In genomic region chr4:48481581-48481980, GRCh38 we compare ENCODE assay signal across 1 cellular context.
TF ChIP-seq lines count a peak whose summit lies in the region.

No MANE protein-coding gene starts in this region.

TF ChIP-seq in K562, 482 proteins besides CTCF, POLR2A, EP300 and RAD21 (continued from another document and continues in another):
- TF ChIP-seq NR0B1 (IDR thresholded peaks at IDR 0.05; ENCODE audit: partially characterized antibody) (no peak), ZNF24 (IDR thresholded peaks at IDR 0.05) (no peak), ARID3A (IDR thresholded peaks at IDR 0.05; ENCODE audit: borderline replicate concordance, low read depth, low read length) (no peak), ZNF551 (CRISPR knock-in tag; IDR thresholded peaks at IDR 0.05) (no peak), ZSCAN32 (CRISPR knock-in tag; IDR thresholded peaks at IDR 0.05) (no peak), THRAP3 (IDR thresholded peaks at IDR 0.05; ENCODE audit: borderline replicate concordance) (no peak), BACH1 (tag; IDR thresholded peaks at IDR 0.05) (no peak), ZFP91 (CRISPR knock-in tag; IDR thresholded peaks at IDR 0.05) (no peak), ERF (CRISPR knock-in tag; IDR thresholded peaks at IDR 0.05) (no peak), ZBTB26 (CRISPR knock-in tag; IDR thresholded peaks at IDR 0.05) (no peak), TEAD1 (CRISPR knock-in tag; IDR thresholded peaks at IDR 0.05) (no peak), ETS2 (tag; IDR thresholded peaks at IDR 0.05; ENCODE audit: borderline replicate concordance, poor library complexity, severe bottlenecking) (no peak), YBX1 (IDR thresholded peaks at IDR 0.05) (no peak), ILK (tag; IDR thresholded peaks at IDR 0.05; ENCODE audit: borderline replicate concordance, low read depth) (no peak), ZNF695 (CRISPR knock-in tag; IDR thresholded peaks at IDR 0.05) (no peak), CUX1 (CRISPR knock-in tag; IDR thresholded peaks at IDR 0.05) (no peak), MAFF (IDR thresholded peaks at IDR 0.05; ENCODE audit: low read length) (no peak), ZNF384 (IDR thresholded peaks at IDR 0.05; ENCODE audit: low read depth, low read length) (no peak), MED1 (CRISPR knock-in tag; IDR thresholded peaks at IDR 0.05; ENCODE audit: borderline replicate concordance) (no peak), ASH1L (IDR thresholded peaks at IDR 0.05; ENCODE audit: borderline replicate concordance, low read depth, partially characterized antibody) (no peak), ZNF232 (CRISPR knock-in tag; IDR thresholded peaks at IDR 0.05) (no peak), EHMT2 (IDR thresholded peaks at IDR 0.05) (peak; percentile 93), TOE1 (IDR thresholded peaks at IDR 0.05; ENCODE audit: borderline replicate concordance) (no peak), TOE1 (CRISPR knock-in tag; IDR thresholded peaks at IDR 0.05; ENCODE audit: borderline replicate concordance, low read depth) (no peak), TBP (optimal IDR thresholded peaks at IDR 0.05; ENCODE audit: low read depth, low read length) (no peak), CREM (IDR thresholded peaks at IDR 0.05; ENCODE audit: low read depth) (peak; percentile 55), ZNF778 (CRISPR knock-in tag; IDR thresholded peaks at IDR 0.05) (no peak), HIVEP1 (CRISPR knock-in tag; IDR thresholded peaks at IDR 0.05) (no peak), MIER1 (IDR thresholded peaks at IDR 0.05; ENCODE audit: low read depth) (no peak), NFIX (CRISPR knock-in tag; IDR thresholded peaks at IDR 0.05; ENCODE audit: low read depth) (no peak)
- TF ChIP-seq, protein P1, sequence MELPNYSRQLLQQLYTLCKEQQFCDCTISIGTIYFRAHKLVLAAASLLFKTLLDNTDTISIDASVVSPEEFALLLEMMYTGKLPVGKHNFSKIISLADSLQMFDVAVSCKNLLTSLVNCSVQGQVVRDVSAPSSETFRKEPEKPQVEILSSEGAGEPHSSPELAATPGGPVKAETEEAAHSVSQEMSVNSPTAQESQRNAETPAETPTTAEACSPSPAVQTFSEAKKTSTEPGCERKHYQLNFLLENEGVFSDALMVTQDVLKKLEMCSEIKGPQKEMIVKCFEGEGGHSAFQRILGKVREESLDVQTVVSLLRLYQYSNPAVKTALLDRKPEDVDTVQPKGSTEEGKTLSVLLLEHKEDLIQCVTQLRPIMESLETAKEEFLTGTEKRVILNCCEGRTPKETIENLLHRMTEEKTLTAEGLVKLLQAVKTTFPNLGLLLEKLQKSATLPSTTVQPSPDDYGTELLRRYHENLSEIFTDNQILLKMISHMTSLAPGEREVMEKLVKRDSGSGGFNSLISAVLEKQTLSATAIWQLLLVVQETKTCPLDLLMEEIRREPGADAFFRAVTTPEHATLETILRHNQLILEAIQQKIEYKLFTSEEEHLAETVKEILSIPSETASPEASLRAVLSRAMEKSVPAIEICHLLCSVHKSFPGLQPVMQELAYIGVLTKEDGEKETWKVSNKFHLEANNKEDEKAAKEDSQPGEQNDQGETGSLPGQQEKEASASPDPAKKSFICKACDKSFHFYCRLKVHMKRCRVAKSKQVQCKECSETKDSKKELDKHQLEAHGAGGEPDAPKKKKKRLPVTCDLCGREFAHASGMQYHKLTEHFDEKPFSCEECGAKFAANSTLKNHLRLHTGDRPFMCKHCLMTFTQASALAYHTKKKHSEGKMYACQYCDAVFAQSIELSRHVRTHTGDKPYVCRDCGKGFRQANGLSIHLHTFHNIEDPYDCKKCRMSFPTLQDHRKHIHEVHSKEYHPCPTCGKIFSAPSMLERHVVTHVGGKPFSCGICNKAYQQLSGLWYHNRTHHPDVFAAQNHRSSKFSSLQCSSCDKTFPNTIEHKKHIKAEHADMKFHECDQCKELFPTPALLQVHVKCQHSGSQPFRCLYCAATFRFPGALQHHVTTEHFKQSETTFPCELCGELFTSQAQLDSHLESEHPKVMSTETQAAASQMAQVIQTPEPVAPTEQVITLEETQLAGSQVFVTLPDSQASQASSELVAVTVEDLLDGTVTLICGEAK (IDR thresholded peaks at IDR 0.05), result no peak
- TF ChIP-seq, protein P1 (CRISPR knock-in tag; IDR thresholded peaks at IDR 0.05), result no peak
- TF ChIP-seq, protein P2, sequence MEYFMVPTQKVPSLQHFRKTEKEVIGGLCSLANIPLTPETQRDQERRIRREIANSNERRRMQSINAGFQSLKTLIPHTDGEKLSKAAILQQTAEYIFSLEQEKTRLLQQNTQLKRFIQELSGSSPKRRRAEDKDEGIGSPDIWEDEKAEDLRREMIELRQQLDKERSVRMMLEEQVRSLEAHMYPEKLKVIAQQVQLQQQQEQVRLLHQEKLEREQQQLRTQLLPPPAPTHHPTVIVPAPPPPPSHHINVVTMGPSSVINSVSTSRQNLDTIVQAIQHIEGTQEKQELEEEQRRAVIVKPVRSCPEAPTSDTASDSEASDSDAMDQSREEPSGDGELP (CRISPR knock-in tag; IDR thresholded peaks at IDR 0.05; ENCODE audit: borderline replicate concordance), result no peak
- TF ChIP-seq, protein P3, sequence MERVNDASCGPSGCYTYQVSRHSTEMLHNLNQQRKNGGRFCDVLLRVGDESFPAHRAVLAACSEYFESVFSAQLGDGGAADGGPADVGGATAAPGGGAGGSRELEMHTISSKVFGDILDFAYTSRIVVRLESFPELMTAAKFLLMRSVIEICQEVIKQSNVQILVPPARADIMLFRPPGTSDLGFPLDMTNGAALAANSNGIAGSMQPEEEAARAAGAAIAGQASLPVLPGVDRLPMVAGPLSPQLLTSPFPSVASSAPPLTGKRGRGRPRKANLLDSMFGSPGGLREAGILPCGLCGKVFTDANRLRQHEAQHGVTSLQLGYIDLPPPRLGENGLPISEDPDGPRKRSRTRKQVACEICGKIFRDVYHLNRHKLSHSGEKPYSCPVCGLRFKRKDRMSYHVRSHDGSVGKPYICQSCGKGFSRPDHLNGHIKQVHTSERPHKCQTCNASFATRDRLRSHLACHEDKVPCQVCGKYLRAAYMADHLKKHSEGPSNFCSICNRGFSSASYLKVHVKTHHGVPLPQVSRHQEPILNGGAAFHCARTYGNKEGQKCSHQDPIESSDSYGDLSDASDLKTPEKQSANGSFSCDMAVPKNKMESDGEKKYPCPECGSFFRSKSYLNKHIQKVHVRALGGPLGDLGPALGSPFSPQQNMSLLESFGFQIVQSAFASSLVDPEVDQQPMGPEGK (CRISPR knock-in tag; IDR thresholded peaks at IDR 0.05; ENCODE audit: borderline replicate concordance), result no peak
